ENCODE assay signal across 8 cellular contexts in genomic region chr9:122091682-122092592, GRCh38. TPM values are rescaled to one million over a fixed set of nuclear protein-coding genes. Genes with fewer than 3 reads are reported as not detected.
DNase-seq lines count a peak whose midpoint lies in the region; ATAC-seq and TF ChIP-seq lines count a peak whose summit lies in the region.

No MANE protein-coding gene starts in this region.

- no peaks in the 10 kb centered on the region for H3K36me3 ChIP-seq in right atrium auricular region

- peak overlapping the region; percentile 89 to 98 (median 95) for H3K4me3 Mint-ChIP-seq in brain

- no peak for DNase-seq in right atrium auricular region (ENCODE audit: low spot score)
- DNase-seq in Right ventricle myocardium inferior (ENCODE audit: missing footprints): no peak
- no peak for DNase-seq in H4 (ENCODE audit: low spot score)
- no peak for DNase-seq in NCI-H1436 treated with DMSO at 0.1 percent for 48 hours (lab: John Stamatoyannopoulos, UW)

- ATAC-seq in Right ventricle myocardium inferior (no peak), GM21717 (IDR thresholded peaks at IDR 0.05; ENCODE audit: unreplicated experiment) (no peak), GM18870 (IDR thresholded peaks at IDR 0.05; ENCODE audit: unreplicated experiment) (no peak)

- intact Hi-C loops in Right ventricle myocardium inferior (cut with DNase I): loop anchor here (10.0 kb wide), 1 partner anchor 1507 kb away; the partner anchor contains the start of gene CDK5RAP2

- TF ChIP-seq CTCF in right atrium auricular region (IDR thresholded peaks at IDR 0.05) (no peak), brain (conservative IDR thresholded peaks at IDR 0.05) (no peak)

- H3K27ac ChIP-seq in right atrium auricular region: peak overlapping the region; percentile 78 to 79

- H3K9me3 Mint-ChIP-seq in brain: peaks cover 0 to 6% (median 0%) of the 10 kb centered on the region in 5 experiments

- H3K4me3 ChIP-seq in right atrium auricular region (peak overlapping the region; percentile 92 to 98), mononuclear cell (ENCODE audit: low read length) (peak overlapping the region; percentile 55)

- no peaks in the 10 kb centered on the region for H3K9me3 ChIP-seq in right atrium auricular region
- no peaks in the 10 kb centered on the region for H3K9me3 ChIP-seq in mononuclear cell (ENCODE audit: low read depth, low read length)

- peaks cover 48% of the 10 kb centered on the region for H3K4me1 Mint-ChIP-seq in brain

- H3K4me1 ChIP-seq in right atrium auricular region: peaks cover 0 to 33% of the 10 kb centered on the region in 2 donors
- peaks cover 31% of the 10 kb centered on the region for H3K4me1 ChIP-seq in mononuclear cell (ENCODE audit: insufficient read depth, low read length)

- H3K27me3 ChIP-seq in right atrium auricular region (no peaks in the 10 kb centered on the region), mononuclear cell (ENCODE audit: insufficient read depth, low read length) (no peaks in the 10 kb centered on the region)

- H3K27me3 Mint-ChIP-seq in brain: peaks cover 18% of the 10 kb centered on the region

- peaks cover 13% of the 10 kb centered on the region for H3K36me3 Mint-ChIP-seq in brain

- peak overlapping the region; percentile 37 to 94 (median 84) for H3K27ac Mint-ChIP-seq in brain

RNA-seq across cellular contexts. Expression of gene TTLL11, which starts 1.2 kb away (rescaled TPM):
- total RNA-seq in right atrium auricular region: 1 to 10 TPM; 5.9 to 7.8 TPM
- 5.0 TPM for total RNA-seq in Right ventricle myocardium inferior
- polyA plus RNA-seq in brain (ENCODE audit: insufficient read depth, low read depth, low replicate concordance): 8.7 TPM
- 1.0 TPM for total RNA-seq in mononuclear cell
- 1.2 and 2.0 TPM in 2 replicates for total RNA-seq in H4 (2014; rRNA removed; shearing (Covaris generic))
